16 cellular contexts compared by ENCODE assay signal in the genomic region with DNA sequence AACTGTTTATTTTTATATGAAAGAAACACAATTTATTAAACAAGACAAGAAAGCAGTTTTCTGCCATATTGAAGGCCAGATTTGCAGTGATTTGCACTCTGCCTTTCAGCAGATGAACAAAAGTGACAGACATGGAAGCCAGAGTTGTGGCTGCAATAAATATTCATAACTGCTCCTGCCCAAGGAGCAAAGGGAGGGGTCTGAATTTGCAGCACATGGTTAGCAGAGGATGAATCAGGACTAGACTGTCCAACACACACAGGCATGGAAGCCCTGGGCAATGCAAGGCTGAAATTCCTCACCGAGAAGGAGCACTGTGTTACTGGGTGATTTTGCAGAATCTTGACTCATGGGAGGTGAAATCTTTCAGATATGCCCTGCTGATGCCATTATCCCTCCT.
DNase-seq lines count a peak whose midpoint lies in the region; ATAC-seq and TF ChIP-seq lines count a peak whose summit lies in the region.
"Had no signal": no experiment of that assay in that cellular context is flagged by ENCODE, and none has a peak within 500 bp of the region (broad histone marks: within the 10 kb centered on the region; RNA-seq: fewer than 3 reads in every experiment).

No MANE protein-coding gene starts in this region.

- no peaks in the 10 kb centered on the region for H3K9me3 Mint-ChIP-seq in endodermal cell
- H3K9me3 Mint-ChIP-seq: activated naive CD8-positive, alpha-beta T cell treated with anti-CD3 and anti-CD28 coated beads, Interleukin-2, amount 10 ng/mL, durations not matched to agents 7 days and 5 days; CD4-positive, CD25-positive, alpha-beta regulatory T cell had no signal

- H3K4me1 ChIP-seq in endodermal cell (ENCODE audit: control insufficient read depth, insufficient read depth, low read length) (no peaks in the 10 kb centered on the region), Karpas-422 (ENCODE audit: low read length) (no peaks in the 10 kb centered on the region)
- H3K4me1 ChIP-seq: gastrocnemius medialis, psoas muscle had no signal

- CTCF ChIA-PET in BJ (lab: Yijun Ruan, JAX): no interaction called here

- no peaks in the 10 kb centered on the region for H3K27me3 Mint-ChIP-seq in endodermal cell (ENCODE audit: insufficient read depth)
- H3K27me3 Mint-ChIP-seq: activated naive CD8-positive, alpha-beta T cell treated with anti-CD3 and anti-CD28 coated beads, Interleukin-2, amount 10 ng/mL, durations not matched to agents 7 days and 5 days; CD4-positive, CD25-positive, alpha-beta regulatory T cell had no signal

- H3K27ac Mint-ChIP-seq in endodermal cell: no peak overlapping the region
- H3K27ac Mint-ChIP-seq: activated naive CD8-positive, alpha-beta T cell treated with anti-CD3 and anti-CD28 coated beads, Interleukin-2, amount 10 ng/mL, durations not matched to agents 7 days and 5 days; CD4-positive, CD25-positive, alpha-beta regulatory T cell had no signal

- H4K20me1 ChIP-seq in neural cell (ENCODE audit: insufficient read depth) (no peaks in the 10 kb centered on the region), Karpas-422 (ENCODE audit: insufficient read depth, low read depth, low read length) (no peaks in the 10 kb centered on the region)

- H3K9ac ChIP-seq in endodermal cell (ENCODE audit: extremely low read depth, low read length, poor library complexity, severe bottlenecking) (no peak overlapping the region), neural cell (ENCODE audit: low read length) (peak overlapping the region; percentile 6), Karpas-422 (ENCODE audit: low read length) (no peak overlapping the region)

- H3K36me3 Mint-ChIP-seq in endodermal cell (ENCODE audit: low read depth): no peaks in the 10 kb centered on the region
- H3K36me3 Mint-ChIP-seq: activated naive CD8-positive, alpha-beta T cell treated with anti-CD3 and anti-CD28 coated beads, Interleukin-2, amount 10 ng/mL, durations not matched to agents 7 days and 5 days; CD4-positive, CD25-positive, alpha-beta regulatory T cell had no signal

- ATAC-seq in Right ventricle myocardium superior (ENCODE audit: poor library complexity): no peak
- ATAC-seq: gastrocnemius medialis, psoas muscle had no signal

- H3K4me2 ChIP-seq in neural cell (ENCODE audit: low read length) (no peak overlapping the region), Karpas-422 (ENCODE audit: low read depth, low read length, poor library complexity, severe bottlenecking) (no peak overlapping the region)

- peak; percentile 63 for DNase-seq in BJ (ENCODE audit: low read depth)
- DNase-seq in NCI-H69 (lab: John Stamatoyannopoulos, UW): peak; percentile 49
- no peak for DNase-seq in endodermal cell
- DNase-seq in Karpas-422: no peak
- no peak for DNase-seq in Right ventricle myocardium superior
- no peak for DNase-seq in NCI-H526 treated with DMSO at 0.1 percent for 48 hours (lab: John Stamatoyannopoulos, UW)
- DNase-seq in T-helper 9 cell: no peak
- DNase-seq: activated naive CD8-positive, alpha-beta T cell treated with anti-CD3 and anti-CD28 coated beads, Interleukin-2, amount 10 ng/mL, durations not matched to agents 7 days and 5 days; CD4-positive, CD25-positive, alpha-beta regulatory T cell; gastrocnemius medialis; GDM1; KBM-7; NCI-H1694; NCI-H774; psoas muscle had no signal

- no peaks in the 10 kb centered on the region for H3F3A ChIP-seq in neural cell (ENCODE audit: insufficient read depth, low read length, poor library complexity, severe bottlenecking)

- TF ChIP-seq EP300 in neural cell (conservative IDR thresholded peaks at IDR 0.05; ENCODE audit: poor library complexity, severe bottlenecking): peak; percentile 47

- WGBS in endodermal cell (ENCODE audit: insufficient coverage in 1 of 2, insufficient read length in 1 of 2), 2 experiments: 95% methylated on average over 1 of the region's 1 CpG; no CpG with 5 or more reads in 1 of the 2 experiments

- H3K9me3 ChIP-seq in endodermal cell (ENCODE audit: control insufficient read depth, low read length) (no peaks in the 10 kb centered on the region), neural cell (ENCODE audit: low read length) (no peaks in the 10 kb centered on the region), Karpas-422 (ENCODE audit: low read length) (no peaks in the 10 kb centered on the region)
- H3K9me3 ChIP-seq: gastrocnemius medialis, psoas muscle had no signal

- H3K4me3 Mint-ChIP-seq in endodermal cell: no peak overlapping the region
- H3K4me3 Mint-ChIP-seq: activated naive CD8-positive, alpha-beta T cell treated with anti-CD3 and anti-CD28 coated beads, Interleukin-2, amount 10 ng/mL, durations not matched to agents 7 days and 5 days; CD4-positive, CD25-positive, alpha-beta regulatory T cell had no signal

- no peak overlapping the region for H3K4me3 ChIP-seq in BJ (ENCODE audit: low read depth, low read length)
- no peak overlapping the region for H3K4me3 ChIP-seq in endodermal cell (ENCODE audit: low read length)
- peak overlapping the region; percentile 3 for H3K4me3 ChIP-seq in neural cell (ENCODE audit: low read length)
- H3K4me3 ChIP-seq in Karpas-422 (ENCODE audit: low read length): no peak overlapping the region
- H3K4me3 ChIP-seq: gastrocnemius medialis, psoas muscle had no signal

- H3K79me2 ChIP-seq in neural cell (replicated peaks; ENCODE audit: insufficient read depth, low read length): no peaks in the 10 kb centered on the region
- no peaks in the 10 kb centered on the region for H3K79me2 ChIP-seq in Karpas-422 (ENCODE audit: low read length)

- H3K9me2 ChIP-seq in neural cell (ENCODE audit: insufficient read depth, low read length): no peaks in the 10 kb centered on the region
- no peaks in the 10 kb centered on the region for H3K9me2 ChIP-seq in Karpas-422 (replicated peaks; ENCODE audit: insufficient read depth, low read length)

- no peak for TF ChIP-seq RAD21 in neural cell (conservative IDR thresholded peaks at IDR 0.05)

- H3K4me1 Mint-ChIP-seq in endodermal cell: peaks cover 6% of the 10 kb centered on the region
- H3K4me1 Mint-ChIP-seq: activated naive CD8-positive, alpha-beta T cell treated with anti-CD3 and anti-CD28 coated beads, Interleukin-2, amount 10 ng/mL, durations not matched to agents 7 days and 5 days; CD4-positive, CD25-positive, alpha-beta regulatory T cell had no signal

- no peaks in the 10 kb centered on the region for H3K36me3 ChIP-seq in BJ (ENCODE audit: control insufficient read depth, insufficient read depth, low read length)
- no peaks in the 10 kb centered on the region for H3K36me3 ChIP-seq in endodermal cell (ENCODE audit: control insufficient read depth, insufficient read depth, low read length)
- H3K36me3 ChIP-seq in neural cell (ENCODE audit: insufficient read depth, low read length): no peaks in the 10 kb centered on the region
- no peaks in the 10 kb centered on the region for H3K36me3 ChIP-seq in Karpas-422 (ENCODE audit: insufficient read depth, low read length)
- H3K36me3 ChIP-seq: gastrocnemius medialis had no signal

- H3K27ac ChIP-seq in endodermal cell (ENCODE audit: low read depth, low read length) (peak overlapping the region; percentile 4), neural cell (ENCODE audit: low read length) (peak overlapping the region; percentile 52), Karpas-422 (ENCODE audit: low read length) (no peak overlapping the region)
- H3K27ac ChIP-seq: gastrocnemius medialis, psoas muscle had no signal

- POLR2A ChIA-PET in BJ (lab: Charles Lee): no interaction called here

- TF ChIP-seq CTCF in BJ (IDR thresholded peaks at IDR 0.05; ENCODE audit: insufficient read depth, low read depth, low read length): no peak
- TF ChIP-seq CTCF in endodermal cell (conservative IDR thresholded peaks at IDR 0.05): no peak
- no peak for TF ChIP-seq CTCF in neural cell (IDR thresholded peaks at IDR 0.05; ENCODE audit: poor library complexity, severe bottlenecking)

- H2AFZ ChIP-seq in neural cell (ENCODE audit: low read depth, low read length) (no peak overlapping the region), Karpas-422 (ENCODE audit: low read length) (no peak overlapping the region)

- H3K27me3 ChIP-seq in BJ (ENCODE audit: control insufficient read depth, insufficient read depth, low read length) (no peaks in the 10 kb centered on the region), endodermal cell (ENCODE audit: control insufficient read depth, insufficient read depth, low read length, poor library complexity, severe bottlenecking) (no peaks in the 10 kb centered on the region), neural cell (ENCODE audit: insufficient read depth, low read depth, low read length) (no peaks in the 10 kb centered on the region), Karpas-422 (ENCODE audit: low read length) (no peaks in the 10 kb centered on the region)
- H3K27me3 ChIP-seq: gastrocnemius medialis had no signal

- intact Hi-C loops in Right ventricle myocardium superior (cut with DNase I): no loop called here

TF ChIP-seq in neural cell, 6 proteins besides CTCF, POLR2A, EP300 and RAD21 (continues in another document):
- TF ChIP-seq EZH2 (IDR thresholded peaks at IDR 0.05; ENCODE audit: borderline replicate concordance, insufficient read depth, low read length, poor library complexity, severe bottlenecking): no peak
- no peak for TF ChIP-seq MXI1 (conservative IDR thresholded peaks at IDR 0.05; ENCODE audit: poor library complexity, severe bottlenecking)
- no peak for TF ChIP-seq POLR2AphosphoS5 (IDR thresholded peaks at IDR 0.05)
- no peak for TF ChIP-seq TAF1 (IDR thresholded peaks at IDR 0.05; ENCODE audit: low read depth)
- no peak for TF ChIP-seq SMC3 (conservative IDR thresholded peaks at IDR 0.05; ENCODE audit: poor library complexity)

Comparison
In these comparisons a context has a peak if more than half of its experiments do, and no peak if none do; other contexts are left out.
1. DNase-seq: peak in BJ (single experiment) and NCI-H69 (single experiment); none in endodermal cell (single experiment), Karpas-422 (single experiment), Right ventricle myocardium superior (single experiment), NCI-H526 treated with DMSO at 0.1 percent for 48 hours (single experiment) and T-helper 9 cell (single experiment).